ENCODE assay signal across 9 cellular contexts in the genomic region with DNA sequence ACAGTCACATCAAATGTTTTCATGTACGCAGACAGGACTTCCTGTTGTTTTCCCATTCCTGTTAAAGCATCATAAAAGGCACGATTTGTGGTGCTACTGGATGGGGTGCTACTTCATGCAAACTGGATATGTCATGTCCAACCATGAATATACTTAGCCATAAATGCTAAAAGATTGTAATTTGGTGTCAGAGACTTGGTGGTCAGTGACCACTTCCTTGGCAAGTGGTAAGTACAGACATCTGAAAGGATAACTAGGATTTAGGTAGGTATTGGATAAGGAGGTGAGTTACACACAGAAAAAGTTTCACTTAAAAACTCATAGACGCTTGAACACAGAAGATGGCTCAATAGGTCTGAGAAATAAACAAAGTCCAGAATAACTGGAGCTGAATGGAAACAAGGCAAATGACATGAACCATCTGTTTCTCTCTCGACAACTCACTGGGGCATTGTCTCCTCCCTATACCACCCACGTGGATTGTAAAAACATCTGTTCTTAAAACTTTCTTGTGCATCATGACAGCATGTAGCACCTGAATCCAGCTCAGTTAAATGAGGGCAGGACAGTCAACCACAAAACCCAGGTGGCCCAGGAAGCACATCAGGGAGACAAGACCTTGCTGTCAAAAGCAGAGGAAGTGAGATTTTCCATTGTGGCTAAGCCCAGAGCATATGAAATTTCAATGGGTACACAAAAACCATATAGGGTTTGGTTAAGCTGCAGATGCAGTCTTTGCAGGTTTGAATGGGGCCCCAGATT. TPM values are rescaled to one million over a fixed set of nuclear protein-coding genes. Genes with fewer than 3 reads are reported as not detected.
DNase-seq lines count a peak whose midpoint lies in the region; ATAC-seq and TF ChIP-seq lines count a peak whose summit lies in the region.
"Had no signal": no experiment of that assay in that cellular context is flagged by ENCODE, and none has a peak within 500 bp of the region (broad histone marks: within the 10 kb centered on the region; RNA-seq: fewer than 3 reads in every experiment).

No MANE protein-coding gene starts in this region.

- no peak for TF ChIP-seq POLR2A in tibial nerve (IDR thresholded peaks at IDR 0.05)

- peak overlapping the region in 3 of 4 donors; percentile 24 to 82 (median 27) for H3K27ac ChIP-seq in tibial nerve
- H3K27ac ChIP-seq: C4-2B had no signal

- H3K4me3 ChIP-seq in tibial nerve: no peak overlapping the region

- no peaks in the 10 kb centered on the region for H3K36me3 ChIP-seq in tibial nerve

- TF ChIP-seq CTCF in tibial nerve (IDR thresholded peaks at IDR 0.05): no peak

- peak in 1 of 2 donors; percentile 45 for TF ChIP-seq EP300 in tibial nerve (IDR thresholded peaks at IDR 0.05)

- DNase-seq in stimulated activated CD4-positive, alpha-beta T cell treated with anti-CD3 and anti-CD28 coated beads, Interleukin-12 subunit alpha, Interleukin-12 subunit beta, amount 100 ng/mL, for 48 hours (ENCODE audit: low read depth in 2 of 3, low spot score in 1 of 3): peak; percentile 23 to 37 (median 35)
- DNase-seq in stimulated activated CD4-positive, alpha-beta T cell treated with anti-CD3 and anti-CD28 coated beads, Interleukin-4, amount 100 ng/mL, for 4 hours: no peak
- DNase-seq in activated T-cell treated with anti-CD3 and anti-CD28 coated beads for 24 hours (ENCODE audit: low read depth) (peak; percentile 28), tibial nerve (ENCODE audit: low spot score in 2 of 2) (peak in 1 of 2 donors; percentile 45), cerebellar nuclear complex (lab: John Stamatoyannopoulos, UW) (no peak), COLO668 (lab: John Stamatoyannopoulos, UW; ENCODE audit: unreplicated experiment) (no peak), hippocampal formation (lab: John Stamatoyannopoulos, UW) (no peak)

- no peaks in the 10 kb centered on the region for H3K27me3 ChIP-seq in tibial nerve

- 36 to 45% methylated on average over 5 of the region's 5 CpGs for WGBS in tibial nerve, 2 donors

- H3K4me1 ChIP-seq in tibial nerve: peaks cover 0 to 23% (median 8%) of the 10 kb centered on the region in 4 donors

- no peaks in the 10 kb centered on the region for H3K9me3 ChIP-seq in tibial nerve

- ATAC-seq in HG03095 (IDR thresholded peaks at IDR 0.05; ENCODE audit: unreplicated experiment): peak; percentile 69

RNA-seq across cellular contexts. Expression of gene IGLL5, which starts 22.1 kb away (rescaled TPM):
- 1 to 10 TPM in 2 of 4 donors, under 1 TPM in 1, not detected in 1; 0.66 to 2.7 (median 2.1) TPM for total RNA-seq in tibial nerve

Comparison
In these comparisons a context has a peak if more than half of its experiments do, and no peak if none do; other contexts are left out.
1. DNase-seq: peak in stimulated activated CD4-positive, alpha-beta T cell treated with anti-CD3 and anti-CD28 coated beads, Interleukin-12 subunit alpha, Interleukin-12 subunit beta, amount 100 ng/mL, for 48 hours (3 of 3) and activated T-cell treated with anti-CD3 and anti-CD28 coated beads for 24 hours (single experiment); none in stimulated activated CD4-positive, alpha-beta T cell treated with anti-CD3 and anti-CD28 coated beads, Interleukin-4, amount 100 ng/mL, for 4 hours (0 of 2), cerebellar nuclear complex (0 of 2), COLO668 (single experiment) and hippocampal formation (0 of 2).